ENCODE assay signal across 8 cellular contexts in genomic region chr17:46782250-46782953, GRCh38. TPM values are rescaled to one million over a fixed set of nuclear protein-coding genes. Genes with fewer than 3 reads are reported as not detected.
DNase-seq lines count a peak whose midpoint lies in the region; ATAC-seq and TF ChIP-seq lines count a peak whose summit lies in the region.

No MANE protein-coding gene starts in this region.

- DNase-seq in COLO668 (lab: John Stamatoyannopoulos, UW; ENCODE audit: unreplicated experiment) (peak; percentile 10), HCEC 1CT (peak; percentile 25), iris pigment epithelial cell (ENCODE audit: low read depth) (peak; percentile 33), anterior cingulate cortex (lab: John Stamatoyannopoulos, UW) (no peak)
- DNase-seq in activated CD4-positive, CD25-positive, alpha-beta regulatory T cell treated with anti-CD3 and anti-CD28 coated beads, Interleukin-2, amount 50 U/mL, for 72 hours: no peak
- no peak for DNase-seq in CD4-positive, alpha-beta memory T cell

- H3K36me3 ChIP-seq in CD4-positive, alpha-beta memory T cell (ENCODE audit: insufficient read depth, low read length): no peaks in the 10 kb centered on the region

- POLR2A ChIA-PET in CD4-positive, alpha-beta memory T cell (lab: Charles Lee; ENCODE audit: partially characterized antibody): no interaction called here

- H3K27ac Mint-ChIP-seq in CD4-positive, alpha-beta memory T cell: no peak overlapping the region

- CTCF ChIA-PET in CD4-positive, alpha-beta memory T cell (lab: Charles Lee; ENCODE audit: partially characterized antibody): no interaction called here

- H3K9me3 ChIP-seq in CD4-positive, alpha-beta memory T cell (ENCODE audit: control insufficient read depth in 1 of 2, low read length in 2 of 2): no peaks in the 10 kb centered on the region

- H3K4me3 Mint-ChIP-seq in CD4-positive, alpha-beta memory T cell: no peak overlapping the region

- no peaks in the 10 kb centered on the region for H3K27me3 ChIP-seq in CD4-positive, alpha-beta memory T cell (ENCODE audit: insufficient read depth, low read length)

- no peak for ATAC-seq in GM21526 (IDR thresholded peaks at IDR 0.05; ENCODE audit: low FRiP score, unreplicated experiment)

- no peak overlapping the region for H3K27ac ChIP-seq in CD4-positive, alpha-beta memory T cell (ENCODE audit: low read depth, low read length)

- H3K9me3 Mint-ChIP-seq in CD4-positive, alpha-beta memory T cell: no peaks in the 10 kb centered on the region

- peak; percentile 67 for TF ChIP-seq CTCF in WI38 (IDR thresholded peaks at IDR 0.05; ENCODE audit: low read depth, low read length)

- H3K27me3 Mint-ChIP-seq in CD4-positive, alpha-beta memory T cell: peaks cover 6 to 8% of the 10 kb centered on the region in 2 donors

- H3K4me1 ChIP-seq in CD4-positive, alpha-beta memory T cell (ENCODE audit: insufficient read depth, low read length): no peaks in the 10 kb centered on the region

- no peak overlapping the region for H3K4me3 ChIP-seq in WI38 (ENCODE audit: low read depth, low read length)
- H3K4me3 ChIP-seq in CD4-positive, alpha-beta memory T cell (ENCODE audit: low read length in 2 of 2): no peak overlapping the region

- intact Hi-C loops in CD4-positive, alpha-beta memory T cell (cut with micrococcal nuclease): no loop called here

- no peaks in the 10 kb centered on the region for H3K36me3 Mint-ChIP-seq in CD4-positive, alpha-beta memory T cell

- H3K4me1 Mint-ChIP-seq in CD4-positive, alpha-beta memory T cell: no peaks in the 10 kb centered on the region

RNA-seq across cellular contexts. Expression of gene WNT3, which starts 36.1 kb away (rescaled TPM):
- total RNA-seq in CD4-positive, alpha-beta memory T cell: not detected
- not detected for polyA plus RNA-seq in CD4-positive, alpha-beta memory T cell

Comparison
In these comparisons a context has a peak if more than half of its experiments do, and no peak if none do; other contexts are left out.
1. DNase-seq: peak in COLO668 (single experiment), HCEC 1CT (single experiment) and iris pigment epithelial cell (single experiment); none in activated CD4-positive, CD25-positive, alpha-beta regulatory T cell treated with anti-CD3 and anti-CD28 coated beads, Interleukin-2, amount 50 U/mL, for 72 hours (single experiment), CD4-positive, alpha-beta memory T cell (0 of 5) and anterior cingulate cortex (0 of 58).